8 cellular contexts compared by ENCODE assay signal in the genomic region with DNA sequence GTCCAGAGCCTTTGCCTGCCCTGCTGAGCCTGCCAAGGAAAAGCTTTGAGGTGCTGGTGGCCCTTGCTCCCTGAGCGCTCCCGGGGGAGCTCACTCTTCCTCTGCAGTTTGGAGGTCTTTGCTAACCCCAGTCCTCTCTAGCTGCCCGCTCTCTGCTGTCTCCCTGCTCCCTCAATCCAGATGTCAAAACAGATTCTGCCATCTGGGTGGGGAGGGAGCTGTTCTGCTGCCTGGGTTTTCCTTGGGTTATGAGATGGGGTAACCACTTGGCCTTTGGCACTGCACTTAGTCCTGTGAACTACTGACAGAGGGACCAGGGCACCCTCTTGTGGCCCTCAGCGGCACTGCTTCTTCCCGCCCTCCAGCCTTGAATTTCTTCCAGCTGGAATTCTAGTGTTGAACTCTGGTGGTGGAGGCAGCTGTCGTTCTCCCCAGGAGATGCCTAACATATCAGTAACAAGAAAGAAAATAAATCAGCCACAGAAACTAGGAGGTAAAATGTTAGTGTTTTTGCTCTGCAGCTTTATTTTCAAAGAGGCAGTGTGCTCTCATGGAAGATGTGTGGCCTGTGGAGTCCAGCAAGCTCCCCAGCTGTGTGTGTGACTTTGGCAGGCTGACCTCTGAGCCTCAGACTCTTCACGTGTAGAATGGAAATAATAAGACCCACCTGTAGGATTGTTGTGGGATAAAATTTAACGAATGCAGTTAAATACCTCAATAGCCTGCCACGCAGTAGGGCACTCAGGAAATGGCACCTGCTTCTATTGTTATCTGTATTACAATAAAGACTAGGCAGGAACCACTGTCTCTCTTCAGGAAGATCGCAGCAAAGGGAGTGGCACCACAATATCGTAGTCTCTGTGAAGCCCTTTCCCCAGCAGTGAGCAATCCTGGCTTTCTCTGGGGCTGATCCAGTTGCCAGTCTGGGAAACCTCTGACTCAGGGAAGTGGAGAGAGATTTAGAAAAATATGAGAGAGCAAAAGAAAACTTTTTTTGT. TPM values are rescaled to one million over a fixed set of nuclear protein-coding genes. Genes with fewer than 3 reads are reported as not detected.
DNase-seq lines count a peak whose midpoint lies in the region; ATAC-seq, FAIRE-seq and TF ChIP-seq lines count a peak whose summit lies in the region.

No MANE protein-coding gene starts in this region.

- H3K9me3 ChIP-seq in KOPT-K1 (ENCODE audit: insufficient read depth, low read length, poor library complexity, severe bottlenecking) (no peaks in the 10 kb centered on the region), Peyer's patch (no peaks in the 10 kb centered on the region)

- H3K27ac ChIP-seq in KOPT-K1 (ENCODE audit: low read depth, low read length, poor library complexity, severe bottlenecking) (peak overlapping the region; percentile 56), Peyer's patch (no peak overlapping the region)

- H3K36me3 ChIP-seq in KOPT-K1 (ENCODE audit: insufficient read depth, low read length) (no peaks in the 10 kb centered on the region; the same call in 1 of the 2 replicates), Peyer's patch (peaks cover 0 to 10% (median 0%) of the 10 kb centered on the region in 3 donors)

- peak; percentile 96 for TF ChIP-seq CTCF in GM10266 (IDR thresholded peaks at IDR 0.05; ENCODE audit: control insufficient read depth, insufficient read depth, low read depth, missing control alignments)
- peak; percentile 65 to 98 (median 94) for TF ChIP-seq CTCF in Peyer's patch (IDR thresholded peaks at IDR 0.05)

- H3K4me1 ChIP-seq in Peyer's patch: peaks cover 0 to 27% (median 2%) of the 10 kb centered on the region in 4 donors

- no peak for FAIRE-seq in frontal cortex (lab: Jason Lieb, UNC)

- ATAC-seq in HG03097 (IDR thresholded peaks at IDR 0.05; ENCODE audit: low FRiP score, unreplicated experiment): no peak

- H3K27me3 ChIP-seq in Peyer's patch: no peaks in the 10 kb centered on the region

- no peak for TF ChIP-seq POLR2A in Peyer's patch (IDR thresholded peaks at IDR 0.05)

- DNase-seq in GM10266 (ENCODE audit: extremely low spot score) (peak; percentile 83), Peyer's patch (peak; percentile 47 to 88 (median 85)), frontal cortex (ENCODE audit: low spot score in 2 of 2) (peak; percentile 74 to 85), occipital lobe (lab: John Stamatoyannopoulos, UW) (peak; percentile 73), ureter (ENCODE audit: low spot score) (peak; percentile 78)
- peak; percentile 58 for DNase-seq in activated naive CD4-positive, alpha-beta T cell treated with Interleukin-2 at 50 U/mL for 16 hours

- no peak overlapping the region for H3K4me3 ChIP-seq in Peyer's patch

RNA-seq across cellular contexts. Expression of a gene that starts 23.4 kb away (rescaled TPM):
- total RNA-seq in Peyer's patch: 100 to 1,000 TPM; 144 to 225 (median 163) TPM
- 110 TPM for total RNA-seq in frontal cortex
- total RNA-seq in occipital lobe: 110 TPM
- total RNA-seq in ureter: 105 TPM

RNA-seq across cellular contexts. Expression of a gene that starts 33.0 kb away (rescaled TPM):
- total RNA-seq in Peyer's patch (1 to 10 TPM; 4.3 to 9.1 (median 7.5) TPM), frontal cortex (2.0 TPM), occipital lobe (3.9 TPM), ureter (29.0 TPM)
